Comparison of ENCODE assay signal across 19 cellular contexts in the genomic region with DNA sequence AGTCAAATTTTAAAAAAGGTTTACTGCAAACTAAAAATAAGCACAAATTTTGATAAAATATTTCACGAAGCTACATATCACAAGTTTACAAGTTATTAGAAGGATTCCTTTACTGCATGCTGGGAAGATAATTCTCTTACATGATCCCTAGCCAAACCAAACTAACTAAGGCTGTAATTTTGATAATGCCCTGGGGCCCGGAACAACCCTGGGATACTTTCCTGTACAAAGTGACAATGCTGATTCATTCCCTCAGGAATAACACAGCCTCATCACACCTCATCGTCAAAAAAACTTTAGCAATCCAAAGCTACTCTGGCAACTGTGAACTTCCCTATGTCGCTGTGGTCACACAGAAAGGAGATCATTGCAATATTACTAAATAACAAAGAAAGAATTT.
"Had no signal": no experiment of that assay in that cellular context is flagged by ENCODE, and none has a peak within 500 bp of the region (broad histone marks: within the 10 kb centered on the region; RNA-seq: fewer than 3 reads in every experiment).

No MANE protein-coding gene starts in this region.

- H3K27ac ChIP-seq: lower lobe of right lung, right lobe of liver, spleen, stomach, testis, upper lobe of left lung had no signal

- H3K9me3 Mint-ChIP-seq: activated naive CD8-positive, alpha-beta T cell treated with anti-CD3 and anti-CD28 coated beads for 36 hours; activated T-cell treated with anti-CD3 and anti-CD28 coated beads, Interleukin-2, amount 50 U/mL, for 24 hours; brain; immature natural killer cell had no signal

- H3K27ac Mint-ChIP-seq: activated naive CD8-positive, alpha-beta T cell treated with anti-CD3 and anti-CD28 coated beads for 36 hours; activated T-cell treated with anti-CD3 and anti-CD28 coated beads, Interleukin-2, amount 50 U/mL, for 24 hours had no signal

- H3K4me3 ChIP-seq: lower lobe of right lung, right lobe of liver, spleen, stomach, testis, upper lobe of left lung had no signal

- H3K27me3 Mint-ChIP-seq: activated naive CD8-positive, alpha-beta T cell treated with anti-CD3 and anti-CD28 coated beads for 36 hours; activated T-cell treated with anti-CD3 and anti-CD28 coated beads, Interleukin-2, amount 50 U/mL, for 24 hours; brain had no signal

- H3K27me3 ChIP-seq: right lobe of liver, spleen, stomach, testis, upper lobe of left lung had no signal

- H3K36me3 ChIP-seq: right lobe of liver had no signal

- H3K4me1 ChIP-seq: lower lobe of right lung, right lobe of liver, spleen, stomach, testis, upper lobe of left lung had no signal

- H3K4me3 Mint-ChIP-seq: activated naive CD8-positive, alpha-beta T cell treated with anti-CD3 and anti-CD28 coated beads for 36 hours; activated T-cell treated with anti-CD3 and anti-CD28 coated beads, Interleukin-2, amount 50 U/mL, for 24 hours; brain; immature natural killer cell; neural crest cell had no signal

- H3K4me1 Mint-ChIP-seq: activated naive CD8-positive, alpha-beta T cell treated with anti-CD3 and anti-CD28 coated beads for 36 hours; immature natural killer cell had no signal

- ATAC-seq: lower lobe of right lung, right lobe of liver had no signal

- DNase-seq: activated CD4-positive, CD25-positive, alpha-beta regulatory T cell treated with anti-CD3 and anti-CD28 coated beads, Interleukin-2, amount 50 U/mL, for 72 hours; activated gamma-delta T cell treated with Interleukin-2 at 50 U/mL for 16 hours; activated naive CD8-positive, alpha-beta T cell treated with anti-CD3 and anti-CD28 coated beads for 36 hours; activated T-cell treated with anti-CD3 and anti-CD28 coated beads, Interleukin-2, amount 50 U/mL, for 24 hours; amygdala; cortex of kidney; effector CD8-positive, alpha-beta T cell; foreskin melanocyte; head of caudate nucleus; immature natural killer cell; lower lobe of right lung; midbrain; right lobe of liver; spleen; stomach; testis had no signal

- H3K9me3 ChIP-seq: lower lobe of right lung, right lobe of liver, spleen, stomach, testis, upper lobe of left lung had no signal
